Comparison of ENCODE assay signal across 11 cellular contexts in the genomic region with DNA sequence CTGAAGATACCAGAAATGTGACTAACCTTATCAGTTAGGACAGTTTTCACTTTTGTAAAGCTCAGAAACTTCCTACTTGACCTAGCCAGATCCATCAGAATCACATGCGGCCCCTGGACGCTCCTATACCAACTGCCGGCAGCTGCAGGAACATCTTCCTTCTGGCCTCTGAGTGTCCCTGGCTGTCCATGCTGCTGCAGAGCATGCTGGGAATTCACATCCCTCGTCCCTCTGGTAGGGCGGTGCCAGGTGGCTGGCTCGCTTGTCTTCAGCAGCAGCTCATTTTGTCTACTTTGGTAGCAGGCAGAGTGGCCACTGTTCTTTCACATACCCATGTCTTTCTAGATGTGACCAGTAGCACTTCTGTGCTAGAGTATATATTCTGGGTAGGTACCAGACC.
"Had no signal": no experiment of that assay in that cellular context is flagged by ENCODE, and none has a peak within 500 bp of the region (broad histone marks: within the 10 kb centered on the region; RNA-seq: fewer than 3 reads in every experiment).

No MANE protein-coding gene starts in this region.

- H3K4me3 ChIP-seq: SK-N-MC had no signal

- ATAC-seq: activated CD4-positive, alpha-beta T cell treated with anti-CD3 and anti-CD28 coated beads for 36 hours; activated CD8-positive, alpha-beta T cell treated with anti-CD3 and anti-CD28 coated beads, Interleukin-2, amount 10 ng/mL, durations not matched to agents 7 days and 5 days; activated T-helper 17 cell treated with anti-CD3 and anti-CD28 coated beads, Interleukin-2, amount 50 U/mL, for 72 hours; foreskin keratinocyte had no signal

- H3K36me3 ChIP-seq: WERI-Rb-1 had no signal

- H3K27ac ChIP-seq: foreskin keratinocyte, SK-N-MC, WERI-Rb-1 had no signal

- DNase-seq: activated CD4-positive, alpha-beta T cell treated with anti-CD3 and anti-CD28 coated beads for 36 hours; activated CD8-positive, alpha-beta T cell treated with anti-CD3 and anti-CD28 coated beads, Interleukin-2, amount 10 ng/mL, durations not matched to agents 7 days and 5 days; activated naive CD4-positive, alpha-beta T cell treated with anti-CD3 and anti-CD28 coated beads, Interleukin-2, amount 50 U/mL, for 16 hours; foreskin keratinocyte; naive B cell; stimulated activated CD4-positive, alpha-beta T cell treated with anti-CD3 and anti-CD28 coated beads, Interleukin-2, amount 100 ng/mL, for 24 hours; stimulated activated naive CD4-positive, alpha-beta T cell treated with Interleukin-2 at 50 U/mL for 16 hours; T-helper 1 cell; WERI-Rb-1 had no signal
